31 cellular contexts compared by ENCODE assay signal in genomic region chr15:52158084-52158765, GRCh38. TPM values are rescaled to one million over a fixed set of nuclear protein-coding genes. Genes with fewer than 3 reads are reported as not detected.
"Had no signal": no experiment of that assay in that cellular context is flagged by ENCODE, and none has a peak within 500 bp of the region (broad histone marks: within the 10 kb centered on the region; RNA-seq: fewer than 3 reads in every experiment).

No MANE protein-coding gene starts in this region.

- DNase-seq: activated CD4-positive, alpha-beta T cell treated with anti-CD3 and anti-CD28 coated beads for 48 hours; activated CD4-positive, alpha-beta T cell treated with anti-CD3 and anti-CD28 coated beads, Interleukin-2, amount 50 U/mL, for 48 hours; activated CD8-positive, alpha-beta memory T cell treated with anti-CD3 and anti-CD28 coated beads for 24 hours; activated gamma-delta T cell; activated naive CD4-positive, alpha-beta T cell treated with anti-CD3 and anti-CD28 coated beads, Interleukin-2, amount 10 ng/mL, durations not matched to agents 7 days and 5 days; activated naive CD8-positive, alpha-beta T cell treated with anti-CD3 and anti-CD28 coated beads, Interleukin-2, amount 10 ng/mL, durations not matched to agents 7 days and 5 days; activated T-cell treated with anti-CD3 and anti-CD28 coated beads, Interleukin-2, amount 50 U/mL, for 24 hours; dermis blood vessel endothelial cell; effector CD4-positive, alpha-beta T cell; esophagus squamous epithelium; left ventricle myocardium inferior; mucosa of descending colon; retina; stimulated activated CD4-positive, alpha-beta T cell treated with anti-CD3 and anti-CD28 coated beads, Interleukin-12 subunit alpha, Interleukin-12 subunit beta, amount 100 ng/mL, for 4 hours; stimulated activated CD4-positive, alpha-beta T cell treated with anti-CD3 and anti-CD28 coated beads, Interleukin-4, amount 100 ng/mL, for 1 hour; substantia nigra; T-helper 9 cell; thyroid gland; upper lobe of right lung had no signal

- H3K36me3 ChIP-seq: breast epithelium, upper lobe of right lung had no signal

- H3K9me3 ChIP-seq: ascending aorta, breast epithelium, esophagus squamous epithelium, left ventricle myocardium inferior, mucosa of descending colon, thyroid gland, upper lobe of right lung had no signal

- ATAC-seq: mucosa of descending colon; natural killer cell treated with Interleukin-12 subunit alpha and Interleukin-12 subunit beta and Interleukin-15 and Interleukin-18, amount 100 ng/mL, for 72 hours; sciatic nerve; upper lobe of right lung had no signal

- H3K4me1 ChIP-seq: ascending aorta, breast epithelium, esophagus squamous epithelium, thyroid gland, upper lobe of right lung had no signal

- H3K4me3 ChIP-seq: ascending aorta, breast epithelium, esophagus squamous epithelium, left ventricle myocardium inferior, lung, mucosa of descending colon, skin epidermis, thyroid gland, upper lobe of right lung had no signal

- H3K27ac ChIP-seq: ascending aorta, breast epithelium, epithelial cell of prostate, esophagus squamous epithelium, left ventricle myocardium inferior, skin epidermis, thyroid gland, upper lobe of right lung, VCaP had no signal

- H3K27me3 ChIP-seq: ascending aorta, breast epithelium, esophagus squamous epithelium, thyroid gland, upper lobe of right lung had no signal

RNA-seq across cellular contexts. Expression of gene BCL2L10, which starts 45.6 kb away (rescaled TPM):
- total RNA-seq: ascending aorta; left ventricle myocardium inferior; mesenteric fat pad; myocyte; natural killer cell treated with Interleukin-12 subunit alpha and Interleukin-12 subunit beta and Interleukin-15 and Interleukin-18, amount 100 ng/mL, for 72 hours; osteoblast; posterior vena cava; sciatic nerve; upper lobe of right lung had no signal
